Comparison of ENCODE assay signal across 19 cellular contexts in the genomic region with DNA sequence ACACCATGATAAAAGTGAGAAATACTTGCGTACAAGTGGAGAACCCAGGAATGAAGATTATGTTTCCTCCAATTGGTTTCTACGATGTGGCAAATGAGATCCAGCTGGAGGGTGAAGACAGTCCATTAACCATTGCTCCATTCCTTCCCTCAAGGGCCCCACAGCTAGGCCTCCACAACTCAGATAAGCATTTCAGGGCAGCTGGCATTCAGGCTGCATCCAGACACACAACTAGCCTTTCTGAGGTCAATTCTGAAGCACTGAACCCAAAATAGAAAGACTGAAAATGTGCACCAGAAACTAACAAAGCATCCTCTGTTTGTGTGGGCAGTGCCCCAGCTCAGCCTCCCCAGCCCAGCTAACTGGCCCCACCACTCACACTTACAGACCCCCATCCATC.
DNase-seq lines count a peak whose midpoint lies in the region; ATAC-seq and TF ChIP-seq lines count a peak whose summit lies in the region.
"Had no signal": no experiment of that assay in that cellular context is flagged by ENCODE, and none has a peak within 500 bp of the region (broad histone marks: within the 10 kb centered on the region; RNA-seq: fewer than 3 reads in every experiment).

No MANE protein-coding gene starts in this region.

- peaks cover 0 to 22% (median 0%) of the 10 kb centered on the region in 3 experiments for H3K36me3 ChIP-seq in naive thymus-derived CD4-positive, alpha-beta T cell (ENCODE audit: control insufficient read depth in 2 of 3, insufficient read depth in 3 of 3, low read length in 3 of 3)
- H3K36me3 ChIP-seq: neural progenitor cell had no signal

- no peak overlapping the region for H3K4me3 ChIP-seq in dorsolateral prefrontal cortex
- no peak overlapping the region for H3K4me3 ChIP-seq in naive thymus-derived CD4-positive, alpha-beta T cell (ENCODE audit: low read length)
- H3K4me3 ChIP-seq: body of pancreas, gastrocnemius medialis, neural progenitor cell had no signal

- peaks cover 71 to 82% of the 10 kb centered on the region in 2 donors for H3K4me1 Mint-ChIP-seq in natural killer cell
- H3K4me1 Mint-ChIP-seq in natural killer cell treated with Interleukin-12 subunit alpha and Interleukin-12 subunit beta and Interleukin-15 and Interleukin-18, amount 100 ng/mL, for 72 hours (ENCODE audit: low read depth in 2 of 2): peaks cover 21 to 40% of the 10 kb centered on the region in 2 donors
- peaks cover 0 to 7% (median 0%) of the 10 kb centered on the region in 7 donors for H3K4me1 Mint-ChIP-seq in naive thymus-derived CD4-positive, alpha-beta T cell
- H3K4me1 Mint-ChIP-seq: neural progenitor cell, T-cell had no signal

- TF ChIP-seq CTCF in natural killer cell (IDR thresholded peaks at IDR 0.05): no peak
- no peak for TF ChIP-seq CTCF in dorsolateral prefrontal cortex (IDR thresholded peaks at IDR 0.05 in 54 of 56, conservative IDR thresholded peaks at IDR 0.05 in 2 of 56; ENCODE audit: low read depth in 1 of 56, partially characterized antibody in 56 of 56)

- no peak for DNase-seq in natural killer cell
- DNase-seq in natural killer cell treated with Interleukin-12 subunit alpha and Interleukin-12 subunit beta and Interleukin-15 and Interleukin-18, amount 100 ng/mL, for 72 hours (ENCODE audit: low spot score): no peak
- no peak for DNase-seq in dorsolateral prefrontal cortex
- DNase-seq in naive thymus-derived CD4-positive, alpha-beta T cell: no peak
- no peak for DNase-seq in posterior cingulate gyrus
- DNase-seq: activated CD4-positive, alpha-beta T cell treated with anti-CD3 and anti-CD28 coated beads for 36 hours; body of pancreas; cortex of kidney; gastrocnemius medialis; NCI-H1417; NCI-H2107; SHP77; T-cell had no signal

- intact Hi-C loops in natural killer cell (cut with micrococcal nuclease): no loop called here
- intact Hi-C loops in dorsolateral prefrontal cortex (cut with DNase I): no loop called here
- intact Hi-C loops in naive thymus-derived CD4-positive, alpha-beta T cell (cut with micrococcal nuclease): no loop called here
- intact Hi-C loops in posterior cingulate gyrus (cut with DNase I): no loop called here

- no peaks in the 10 kb centered on the region for H3K4me1 ChIP-seq in naive thymus-derived CD4-positive, alpha-beta T cell (ENCODE audit: control insufficient read depth in 2 of 2, insufficient read depth in 2 of 2, low read length in 2 of 2)
- H3K4me1 ChIP-seq: body of pancreas, gastrocnemius medialis, neural progenitor cell had no signal

- H3K9me3 Mint-ChIP-seq in natural killer cell: no peaks in the 10 kb centered on the region
- no peaks in the 10 kb centered on the region for H3K9me3 Mint-ChIP-seq in natural killer cell treated with Interleukin-12 subunit alpha and Interleukin-12 subunit beta and Interleukin-15 and Interleukin-18, amount 100 ng/mL, for 72 hours
- peaks cover 0 to 14% (median 0%) of the 10 kb centered on the region in 11 donors for H3K9me3 Mint-ChIP-seq in naive thymus-derived CD4-positive, alpha-beta T cell
- H3K9me3 Mint-ChIP-seq: neural progenitor cell had no signal

- CTCF ChIA-PET in naive thymus-derived CD4-positive, alpha-beta T cell (lab: Charles Lee): no interaction called here

- no peak overlapping the region for H3K4me3 Mint-ChIP-seq in natural killer cell
- H3K4me3 Mint-ChIP-seq in natural killer cell treated with Interleukin-12 subunit alpha and Interleukin-12 subunit beta and Interleukin-15 and Interleukin-18, amount 100 ng/mL, for 72 hours: no peak overlapping the region
- no peak overlapping the region for H3K4me3 Mint-ChIP-seq in naive thymus-derived CD4-positive, alpha-beta T cell
- H3K4me3 Mint-ChIP-seq: activated CD4-positive, alpha-beta T cell treated with anti-CD3 and anti-CD28 coated beads for 36 hours; IgD-negative memory B cell; neural progenitor cell; T-cell had no signal

- peak overlapping the region in 39 of 59 donors; percentile 2 to 79 (median 41) for H3K27ac ChIP-seq in dorsolateral prefrontal cortex
- peak overlapping the region; percentile 13 for H3K27ac ChIP-seq in layer of hippocampus (ENCODE audit: low read depth, low read length)
- H3K27ac ChIP-seq in naive thymus-derived CD4-positive, alpha-beta T cell (ENCODE audit: low read depth, low read length): no peak overlapping the region
- H3K27ac ChIP-seq: body of pancreas, gastrocnemius medialis, neural progenitor cell had no signal

- H3K27me3 ChIP-seq in dorsolateral prefrontal cortex (no peaks in the 10 kb centered on the region), layer of hippocampus (ENCODE audit: control insufficient read depth, insufficient read depth, low read length) (no peaks in the 10 kb centered on the region)
- no peaks in the 10 kb centered on the region for H3K27me3 ChIP-seq in naive thymus-derived CD4-positive, alpha-beta T cell (ENCODE audit: control insufficient read depth in 2 of 2, insufficient read depth in 2 of 2, low read length in 2 of 2)
- H3K27me3 ChIP-seq: body of pancreas, gastrocnemius medialis, neural progenitor cell had no signal

- peak overlapping the region; percentile 73 to 88 for H3K27ac Mint-ChIP-seq in natural killer cell
- H3K27ac Mint-ChIP-seq in natural killer cell treated with Interleukin-12 subunit alpha and Interleukin-12 subunit beta and Interleukin-15 and Interleukin-18, amount 100 ng/mL, for 72 hours: peak overlapping the region in 1 of 2 donors; percentile 45
- H3K27ac Mint-ChIP-seq in naive thymus-derived CD4-positive, alpha-beta T cell: peak overlapping the region in 2 of 9 donors; percentile 39 to 41
- H3K27ac Mint-ChIP-seq: activated CD4-positive, alpha-beta T cell treated with anti-CD3 and anti-CD28 coated beads for 36 hours; activated naive CD4-positive, alpha-beta T cell treated with anti-CD3 and anti-CD28 coated beads, Interleukin-2, amount 50 U/mL, for 72 hours; neural progenitor cell had no signal

- H3K9me3 ChIP-seq in naive thymus-derived CD4-positive, alpha-beta T cell (ENCODE audit: control insufficient read depth in 2 of 3, low read length in 3 of 3): no peaks in the 10 kb centered on the region
- H3K9me3 ChIP-seq: body of pancreas, gastrocnemius medialis had no signal

- POLR2A ChIA-PET in naive thymus-derived CD4-positive, alpha-beta T cell (lab: Charles Lee): no interaction called here

- H3K27me3 Mint-ChIP-seq in natural killer cell (ENCODE audit: low read depth in 2 of 2): no peaks in the 10 kb centered on the region
- no peaks in the 10 kb centered on the region for H3K27me3 Mint-ChIP-seq in natural killer cell treated with Interleukin-12 subunit alpha and Interleukin-12 subunit beta and Interleukin-15 and Interleukin-18, amount 100 ng/mL, for 72 hours
- H3K27me3 Mint-ChIP-seq in naive thymus-derived CD4-positive, alpha-beta T cell: no peaks in the 10 kb centered on the region
- H3K27me3 Mint-ChIP-seq: activated CD4-positive, alpha-beta T cell treated with anti-CD3 and anti-CD28 coated beads for 36 hours; IgD-negative memory B cell; T-cell had no signal

- ATAC-seq in natural killer cell: no peak
- ATAC-seq in natural killer cell treated with Interleukin-12 subunit alpha and Interleukin-12 subunit beta and Interleukin-15 and Interleukin-18, amount 100 ng/mL, for 72 hours: no peak
- ATAC-seq in naive thymus-derived CD4-positive, alpha-beta T cell: no peak
- no peak for ATAC-seq in HG03135 (IDR thresholded peaks at IDR 0.05; ENCODE audit: unreplicated experiment)
- no peak for ATAC-seq in HG03565 (IDR thresholded peaks at IDR 0.05; ENCODE audit: unreplicated experiment)
- ATAC-seq: activated CD4-positive, alpha-beta T cell treated with anti-CD3 and anti-CD28 coated beads for 36 hours; activated naive CD4-positive, alpha-beta T cell treated with anti-CD3 and anti-CD28 coated beads, Interleukin-2, amount 50 U/mL, for 72 hours; body of pancreas; gastrocnemius medialis; T-cell had no signal

- peaks cover 37% of the 10 kb centered on the region for H3K36me3 Mint-ChIP-seq in natural killer cell
- H3K36me3 Mint-ChIP-seq in natural killer cell treated with Interleukin-12 subunit alpha and Interleukin-12 subunit beta and Interleukin-15 and Interleukin-18, amount 100 ng/mL, for 72 hours: peaks cover 23% of the 10 kb centered on the region
- H3K36me3 Mint-ChIP-seq in naive thymus-derived CD4-positive, alpha-beta T cell: peaks cover 9 to 73% (median 43%) of the 10 kb centered on the region in 5 donors
- H3K36me3 Mint-ChIP-seq: neural progenitor cell had no signal
